In the genomic region with DNA sequence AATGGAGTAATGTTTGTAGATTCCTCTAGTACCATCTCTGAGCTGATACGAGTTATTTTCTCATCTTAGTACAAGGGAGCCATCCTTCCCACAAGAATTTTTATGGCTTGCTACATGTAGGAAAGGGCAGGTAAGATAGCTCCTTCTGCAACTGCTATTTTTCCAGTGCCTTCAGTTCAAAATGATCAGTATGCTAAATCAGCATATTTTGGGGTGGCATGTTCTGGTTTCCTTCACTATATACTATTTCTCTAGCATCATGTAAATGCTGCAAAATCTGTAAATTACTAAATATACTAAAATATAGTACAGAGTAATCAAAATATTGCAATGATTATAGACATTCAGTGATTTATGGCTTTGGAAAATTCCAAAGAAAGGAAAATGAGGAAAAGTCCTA, we compare ENCODE assay signal across 27 cellular contexts.
"Had no signal": no experiment of that assay in that cellular context is flagged by ENCODE, and none has a peak within 500 bp of the region (broad histone marks: within the 10 kb centered on the region; RNA-seq: fewer than 3 reads in every experiment).

No MANE protein-coding gene starts in this region.

- H3K27me3 ChIP-seq: pancreas, sigmoid colon, spleen, testis, thyroid gland, upper lobe of right lung had no signal

- ATAC-seq: mucosa of descending colon; naive thymus-derived CD4-positive, alpha-beta T cell; natural killer cell treated with Interleukin-12 subunit alpha and Interleukin-12 subunit beta and Interleukin-15 and Interleukin-18, amount 100 ng/mL, for 72 hours; pancreas; right cardiac atrium; stimulated activated effector memory CD8-positive, alpha-beta T cell treated with anti-CD3 and anti-CD28 coated beads, Interleukin-12 subunit alpha, Interleukin-12 subunit beta, amount 100 ng/mL, for 72 hours; upper lobe of right lung had no signal

- FAIRE-seq: pancreas, small intestine, urothelium cell line had no signal

- H3K27ac ChIP-seq: left ventricle myocardium inferior, pancreas, prostate gland, sigmoid colon, spleen, testis, thyroid gland, upper lobe of right lung had no signal

- H3K9me3 Mint-ChIP-seq: stimulated activated effector memory CD8-positive, alpha-beta T cell treated with anti-CD3 and anti-CD28 coated beads, Interleukin-12 subunit alpha, Interleukin-12 subunit beta, amount 100 ng/mL, for 72 hours had no signal

- H3K9me3 ChIP-seq: left ventricle myocardium inferior, pancreas, prostate gland, sigmoid colon, testis, thyroid gland, upper lobe of right lung had no signal

- H3K4me3 Mint-ChIP-seq: immature natural killer cell; memory B cell; naive thymus-derived CD4-positive, alpha-beta T cell; natural killer cell treated with Interleukin-12 subunit alpha and Interleukin-12 subunit beta and Interleukin-15 and Interleukin-18, amount 100 ng/mL, for 72 hours; stimulated activated effector memory CD8-positive, alpha-beta T cell treated with anti-CD3 and anti-CD28 coated beads, Interleukin-12 subunit alpha, Interleukin-12 subunit beta, amount 100 ng/mL, for 72 hours; stimulated activated naive CD8-positive, alpha-beta T cell treated with anti-CD3 and anti-CD28 coated beads, Interleukin-15, Interleukin-2, amounts not matched to agents 100 ng/mL and 50 ng/mL, for 24 hours had no signal

- H3K27me3 Mint-ChIP-seq: memory B cell; naive thymus-derived CD4-positive, alpha-beta T cell; natural killer cell treated with Interleukin-12 subunit alpha and Interleukin-12 subunit beta and Interleukin-15 and Interleukin-18, amount 100 ng/mL, for 72 hours; stimulated activated naive CD8-positive, alpha-beta T cell treated with anti-CD3 and anti-CD28 coated beads, Interleukin-15, Interleukin-2, amounts not matched to agents 100 ng/mL and 50 ng/mL, for 24 hours had no signal

- H3K36me3 ChIP-seq: left ventricle myocardium inferior, pancreas, prostate gland, sigmoid colon, spleen, thyroid gland, upper lobe of right lung had no signal

- H3K4me3 ChIP-seq: left ventricle myocardium inferior, lung, mucosa of descending colon, pancreas, prostate gland, sigmoid colon, spleen, testis, thyroid gland, upper lobe of right lung had no signal

- H3K4me1 ChIP-seq: left ventricle myocardium inferior, pancreas, prostate gland, sigmoid colon, spleen, testis, thyroid gland, upper lobe of right lung had no signal

- H3K4me1 Mint-ChIP-seq: immature natural killer cell; memory B cell; naive thymus-derived CD4-positive, alpha-beta T cell; stimulated activated effector memory CD8-positive, alpha-beta T cell treated with anti-CD3 and anti-CD28 coated beads, Interleukin-12 subunit alpha, Interleukin-12 subunit beta, amount 100 ng/mL, for 72 hours had no signal

- H3K27ac Mint-ChIP-seq: immature natural killer cell; memory B cell; naive thymus-derived CD4-positive, alpha-beta T cell; natural killer cell treated with Interleukin-12 subunit alpha and Interleukin-12 subunit beta and Interleukin-15 and Interleukin-18, amount 100 ng/mL, for 72 hours; stimulated activated effector memory CD8-positive, alpha-beta T cell treated with anti-CD3 and anti-CD28 coated beads, Interleukin-12 subunit alpha, Interleukin-12 subunit beta, amount 100 ng/mL, for 72 hours; stimulated activated naive CD8-positive, alpha-beta T cell treated with anti-CD3 and anti-CD28 coated beads, Interleukin-15, Interleukin-2, amounts not matched to agents 100 ng/mL and 50 ng/mL, for 24 hours had no signal

- DNase-seq: hypothalamus; immature natural killer cell; islet precursor cell; left ventricle myocardium inferior; midbrain; mucosa of descending colon; naive thymus-derived CD4-positive, alpha-beta T cell; pancreas; retina; right cardiac atrium; sigmoid colon; small intestine; spleen; stimulated activated CD4-positive, alpha-beta T cell treated with anti-CD3 and anti-CD28 coated beads, Interleukin-4, amount 100 ng/mL, for 24 hours; stimulated activated naive CD4-positive, alpha-beta T cell; substantia nigra; testis; thyroid gland; trophoblast cell; upper lobe of right lung had no signal

- H3K36me3 Mint-ChIP-seq: immature natural killer cell; memory B cell; naive thymus-derived CD4-positive, alpha-beta T cell; stimulated activated effector memory CD8-positive, alpha-beta T cell treated with anti-CD3 and anti-CD28 coated beads, Interleukin-12 subunit alpha, Interleukin-12 subunit beta, amount 100 ng/mL, for 72 hours had no signal
